16 cellular contexts compared by ENCODE assay signal in genomic region chr1:226862900-226863299, GRCh38. TPM values are rescaled to one million over a fixed set of nuclear protein-coding genes. Genes with fewer than 3 reads are reported as not detected.
A peak's percentile ranks its signal among the peaks of the same experiment; 100 is the strongest.
DNase-seq lines count a peak whose midpoint lies in the region; ATAC-seq and TF ChIP-seq lines count a peak whose summit lies in the region.
"Had no signal": no experiment of that assay in that cellular context is flagged by ENCODE, and none has a peak within 500 bp of the region (broad histone marks: within the 10 kb centered on the region; RNA-seq: fewer than 3 reads in every experiment).

No MANE protein-coding gene starts in this region.

- in situ Hi-C loops in SK-MEL-5 (cut with HindIII; ENCODE audit: low pct_unique_long_range_greater_than_20kb, low sequenced_read_pairs): no loop called here

- TF ChIP-seq CTCF in epithelial cell of esophagus (IDR thresholded peaks at IDR 0.05; ENCODE audit: insufficient read depth, low read depth, low read length, missing control alignments): no peak

- ATAC-seq in HG02759 (IDR thresholded peaks at IDR 0.05; ENCODE audit: unreplicated experiment) (no peak), GM19328 (IDR thresholded peaks at IDR 0.05; ENCODE audit: unreplicated experiment) (no peak)
- ATAC-seq: lower lobe of right lung; natural killer cell treated with Interleukin-12 subunit alpha and Interleukin-12 subunit beta and Interleukin-15 and Interleukin-18, amount 100 ng/mL, for 72 hours had no signal

- H3K4me3 ChIP-seq in epithelial cell of esophagus (ENCODE audit: low read length): no peak overlapping the region
- H3K4me3 ChIP-seq: lower lobe of right lung, tibial nerve had no signal

- DNase-seq in HCEC 1CT: peak; percentile 61
- DNase-seq in SK-MEL-5 (ENCODE audit: low read depth, low spot score): peak; percentile 24
- DNase-seq in epithelial cell of esophagus (ENCODE audit: low read depth): peak; percentile 51
- peak; percentile 41 for DNase-seq in renal cortical epithelial cell (ENCODE audit: low read depth)
- DNase-seq in H4 (ENCODE audit: low spot score): no peak
- no peak for DNase-seq in dermis blood vessel endothelial cell
- DNase-seq: CD4-positive, CD25-positive, alpha-beta regulatory T cell; cerebellar nuclear complex; lower lobe of right lung; NCI-H1417; retina; stimulated activated CD4-positive, alpha-beta T cell treated with anti-CD3 and anti-CD28 coated beads, Interleukin-4, amount 100 ng/mL, for 1 hour had no signal

RNA-seq across cellular contexts. Expression of gene PSEN2, which starts 7.5 kb away (rescaled TPM):
- total RNA-seq in SK-MEL-5 (2014; rRNA removed; shearing (Covaris generic)): 79.2 and 81.6 TPM in 2 replicates
- polyA plus RNA-seq in SK-MEL-5 (2015; cell fraction: cytosol; rRNA removed): 47.6 and 50.3 TPM in 2 replicates
- 71.5 and 96.9 TPM in 2 replicates for polyA plus RNA-seq in SK-MEL-5 (2015; cell fraction: nucleus; rRNA removed)
- 22.2 and 26.7 TPM in 2 replicates for total RNA-seq in renal cortical epithelial cell
- total RNA-seq in H4 (2014; rRNA removed; shearing (Covaris generic)): 9.5 and 24.2 TPM in 2 replicates
- 45.8 and 53.9 TPM in 2 replicates for total RNA-seq in dermis blood vessel endothelial cell

Comparison
In these comparisons a context has a peak if more than half of its experiments do, and no peak if none do; other contexts are left out.
1. DNase-seq: peak in HCEC 1CT (single experiment), SK-MEL-5 (single experiment), epithelial cell of esophagus (single experiment) and renal cortical epithelial cell (single experiment); none in H4 (single experiment) and dermis blood vessel endothelial cell (single experiment).